ENCODE assay signal across 11 cellular contexts in genomic region chr9:93670208-93671029, GRCh38.
DNase-seq lines count a peak whose midpoint lies in the region; ATAC-seq and TF ChIP-seq lines count a peak whose summit lies in the region.
"Had no signal": no experiment of that assay in that cellular context is flagged by ENCODE, and none has a peak within 500 bp of the region (broad histone marks: within the 10 kb centered on the region; RNA-seq: fewer than 3 reads in every experiment).

No MANE protein-coding gene starts in this region.

- peaks cover 40% of the 10 kb centered on the region for H3K36me3 ChIP-seq in upper lobe of right lung

- H3K4me3 Mint-ChIP-seq in activated T-cell treated with anti-CD3 and anti-CD28 coated beads, Interleukin-2, amount 50 U/mL, for 24 hours = no peak overlapping the region
- H3K4me3 Mint-ChIP-seq: immature natural killer cell had no signal

- no peak overlapping the region for H3K27ac ChIP-seq in upper lobe of right lung
- H3K27ac ChIP-seq: BLaER1, PC-9 had no signal

- H3K9me3 ChIP-seq in upper lobe of right lung = no peaks in the 10 kb centered on the region
- H3K9me3 ChIP-seq: BLaER1 had no signal

- no peaks in the 10 kb centered on the region for H3K4me1 Mint-ChIP-seq in activated T-cell treated with anti-CD3 and anti-CD28 coated beads, Interleukin-2, amount 50 U/mL, for 24 hours (ENCODE audit: low read depth)

- TF ChIP-seq CTCF in upper lobe of right lung (IDR thresholded peaks at IDR 0.05) = no peak

- intact Hi-C loops in upper lobe of right lung (cut with DNase I) = no loop called here

- H3K27ac Mint-ChIP-seq in activated T-cell treated with anti-CD3 and anti-CD28 coated beads, Interleukin-2, amount 50 U/mL, for 24 hours = no peak overlapping the region

- no peaks in the 10 kb centered on the region for H3K27me3 Mint-ChIP-seq in activated T-cell treated with anti-CD3 and anti-CD28 coated beads, Interleukin-2, amount 50 U/mL, for 24 hours

- peaks cover 53% of the 10 kb centered on the region for H3K36me3 Mint-ChIP-seq in activated T-cell treated with anti-CD3 and anti-CD28 coated beads, Interleukin-2, amount 50 U/mL, for 24 hours (ENCODE audit: low read depth)
- H3K36me3 Mint-ChIP-seq: immature natural killer cell had no signal

- ATAC-seq in upper lobe of right lung = peak; percentile 14
- ATAC-seq in HG03469 (IDR thresholded peaks at IDR 0.05; ENCODE audit: unreplicated experiment) = no peak
- no peak for ATAC-seq in GM18520 (IDR thresholded peaks at IDR 0.05; ENCODE audit: unreplicated experiment)

- DNase-seq in activated naive CD4-positive, alpha-beta T cell treated with anti-CD3 and anti-CD28 coated beads, Interleukin-2, amount 50 U/mL, for 16 hours = peak; percentile 10
- no peak for DNase-seq in activated naive CD4-positive, alpha-beta T cell (lab: John Stamatoyannopoulos, UW)
- peak; percentile 26 for DNase-seq in activated T-cell treated with anti-CD3 and anti-CD28 coated beads, Interleukin-2, amount 50 U/mL, for 24 hours
- DNase-seq in hepatic stellate cell (ENCODE audit: low spot score) (peak; percentile 78), upper lobe of right lung (peak; percentile 59), NCI-H1436 (lab: John Stamatoyannopoulos, UW) (no peak)
- DNase-seq: PC-9 had no signal

- no peaks in the 10 kb centered on the region for H3K4me1 ChIP-seq in upper lobe of right lung

- no peaks in the 10 kb centered on the region for H3K9me3 Mint-ChIP-seq in activated T-cell treated with anti-CD3 and anti-CD28 coated beads, Interleukin-2, amount 50 U/mL, for 24 hours
- H3K9me3 Mint-ChIP-seq: immature natural killer cell had no signal

- no peaks in the 10 kb centered on the region for H3K27me3 ChIP-seq in upper lobe of right lung
- H3K27me3 ChIP-seq: BLaER1 had no signal

- H3K4me3 ChIP-seq in upper lobe of right lung = no peak overlapping the region
- H3K4me3 ChIP-seq: BLaER1, PC-9 had no signal

Comparison
In these comparisons a context has a peak if more than half of its experiments do, and no peak if none do; other contexts are left out.
1. DNase-seq: peak in activated naive CD4-positive, alpha-beta T cell treated with anti-CD3 and anti-CD28 coated beads, Interleukin-2, amount 50 U/mL, for 16 hours (single experiment), activated T-cell treated with anti-CD3 and anti-CD28 coated beads, Interleukin-2, amount 50 U/mL, for 24 hours (single experiment), hepatic stellate cell (single experiment) and upper lobe of right lung (single experiment); none in activated naive CD4-positive, alpha-beta T cell (0 of 4) and NCI-H1436 (single experiment).